Comparison of ENCODE assay signal across 8 cellular contexts in the genomic region with DNA sequence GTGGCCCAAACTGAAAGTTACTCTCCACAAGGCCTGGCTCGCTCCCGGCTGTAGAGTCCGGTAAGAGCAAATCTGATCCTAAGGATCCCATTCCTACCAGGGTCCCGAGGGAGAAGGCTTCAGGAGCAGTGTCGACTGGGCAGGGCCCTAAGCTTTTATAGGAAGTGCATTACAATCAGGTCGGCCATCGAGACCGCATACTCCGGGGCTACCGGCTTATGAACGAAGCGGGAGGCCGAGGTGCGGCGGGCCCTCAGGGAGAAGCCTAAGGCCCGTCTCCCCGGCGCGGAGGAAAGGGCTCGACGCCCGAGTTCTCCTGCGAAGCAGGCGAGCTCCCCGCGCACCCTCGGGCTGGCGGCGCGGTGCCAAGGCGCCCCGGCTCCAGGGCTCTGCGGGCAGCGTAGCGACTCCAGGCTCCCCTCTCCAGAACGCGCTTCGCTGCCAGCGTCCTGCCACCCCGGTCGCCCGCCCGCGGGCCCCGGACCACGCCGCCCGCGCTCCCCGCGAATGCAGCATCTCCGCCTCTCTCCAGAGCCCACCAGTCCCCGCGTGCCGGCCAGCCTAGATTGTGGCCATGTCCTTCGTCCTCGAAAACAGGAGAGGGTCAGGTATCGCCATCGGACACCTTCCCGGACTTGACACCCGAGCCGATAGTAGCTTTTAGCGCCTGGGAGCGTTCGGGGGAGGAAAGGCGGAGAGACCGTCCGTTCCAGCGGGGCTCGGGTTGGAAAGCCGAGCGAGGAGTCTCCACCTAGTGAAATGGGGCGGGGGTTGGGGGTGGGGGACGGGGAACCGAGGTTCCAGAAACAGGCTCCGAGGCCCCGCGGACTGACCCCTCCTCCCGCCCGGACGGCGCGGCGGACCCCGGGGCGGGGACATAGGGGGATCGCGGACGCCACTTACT. TPM values are rescaled to one million over a fixed set of nuclear protein-coding genes. Genes with fewer than 3 reads are reported as not detected.
A peak's percentile ranks its signal among the peaks of the same experiment; 100 is the strongest.
DNase-seq lines count a peak whose midpoint lies in the region; ATAC-seq and TF ChIP-seq lines count a peak whose summit lies in the region.

No MANE protein-coding gene starts in this region.

- peak overlapping the region; percentile 79 to 95 (median 84) for H3K4me3 Mint-ChIP-seq in CD4-positive, CD25-positive, alpha-beta regulatory T cell
- H3K4me3 Mint-ChIP-seq in stimulated activated naive CD8-positive, alpha-beta T cell treated with anti-CD3 and anti-CD28 coated beads, Interleukin-15, Interleukin-2, amounts not matched to agents 100 ng/mL and 50 ng/mL, for 24 hours = peak overlapping the region; percentile 77

- peak overlapping the region; percentile 57 for H3K4me3 ChIP-seq in CD4-positive, CD25-positive, alpha-beta regulatory T cell (ENCODE audit: low read depth, low read length)
- peak overlapping the region; percentile 95 for H3K4me3 ChIP-seq in lung

- no peak for ATAC-seq in CD4-positive, CD25-positive, alpha-beta regulatory T cell (ENCODE audit: low read depth in 2 of 2)
- no peak for ATAC-seq in lung (ENCODE audit: insufficient read depth, low FRiP score)
- ATAC-seq in GM21723 (IDR thresholded peaks at IDR 0.05; ENCODE audit: unreplicated experiment) = no peak

- no peak for TF ChIP-seq CTCF in lung (IDR thresholded peaks at IDR 0.05; ENCODE audit: control extremely low read depth, extremely low read depth)

- peaks cover 9 to 25% (median 16%) of the 10 kb centered on the region in 4 donors for H3K4me1 Mint-ChIP-seq in CD4-positive, CD25-positive, alpha-beta regulatory T cell
- peaks cover 22% of the 10 kb centered on the region for H3K4me1 Mint-ChIP-seq in stimulated activated naive CD8-positive, alpha-beta T cell treated with anti-CD3 and anti-CD28 coated beads, Interleukin-15, Interleukin-2, amounts not matched to agents 100 ng/mL and 50 ng/mL, for 24 hours (ENCODE audit: low read depth)

- H3K4me1 ChIP-seq in CD4-positive, CD25-positive, alpha-beta regulatory T cell (ENCODE audit: control insufficient read depth, insufficient read depth, low read length, poor library complexity, severe bottlenecking) = peaks cover 34% of the 10 kb centered on the region
- peaks cover 0 to 2% of the 10 kb centered on the region in 2 donors for H3K4me1 ChIP-seq in lung (ENCODE audit: control insufficient read depth in 2 of 2, insufficient read depth in 2 of 2, low read length in 2 of 2)

- H3K36me3 Mint-ChIP-seq in CD4-positive, CD25-positive, alpha-beta regulatory T cell = no peaks in the 10 kb centered on the region
- no peaks in the 10 kb centered on the region for H3K36me3 Mint-ChIP-seq in stimulated activated naive CD8-positive, alpha-beta T cell treated with anti-CD3 and anti-CD28 coated beads, Interleukin-15, Interleukin-2, amounts not matched to agents 100 ng/mL and 50 ng/mL, for 24 hours (ENCODE audit: low read depth)

- peaks cover 0 to 1% (median 0%) of the 10 kb centered on the region in 7 donors for H3K9me3 Mint-ChIP-seq in CD4-positive, CD25-positive, alpha-beta regulatory T cell
- no peaks in the 10 kb centered on the region for H3K9me3 Mint-ChIP-seq in stimulated activated naive CD8-positive, alpha-beta T cell treated with anti-CD3 and anti-CD28 coated beads, Interleukin-15, Interleukin-2, amounts not matched to agents 100 ng/mL and 50 ng/mL, for 24 hours

- H3K27ac Mint-ChIP-seq in CD4-positive, CD25-positive, alpha-beta regulatory T cell = no peak overlapping the region
- H3K27ac Mint-ChIP-seq in stimulated activated naive CD8-positive, alpha-beta T cell treated with anti-CD3 and anti-CD28 coated beads, Interleukin-15, Interleukin-2, amounts not matched to agents 100 ng/mL and 50 ng/mL, for 24 hours = no peak overlapping the region

- peak; percentile 4 to 21 (median 20) for DNase-seq in CD4-positive, CD25-positive, alpha-beta regulatory T cell
- DNase-seq in HuH-7 (ENCODE audit: low spot score) = peak; percentile 17
- peak; percentile 11 to 24 for DNase-seq in activated CD4-positive, alpha-beta T cell treated with anti-CD3 and anti-CD28 coated beads, Interleukin-2, amount 50 U/mL, for 48 hours
- DNase-seq in effector CD8-positive, alpha-beta T cell (lab: John Stamatoyannopoulos, UW) = peak; percentile 2
- peak; percentile 48 for DNase-seq in lung (ENCODE audit: low spot score)
- no peak for DNase-seq in KG1 (lab: John Stamatoyannopoulos, UW)

- H3K27ac ChIP-seq in CD4-positive, CD25-positive, alpha-beta regulatory T cell (ENCODE audit: insufficient read depth, low read length, poor library complexity, severe bottlenecking) = no peak overlapping the region
- peak overlapping the region; percentile 69 to 92 for H3K27ac ChIP-seq in lung (ENCODE audit: low read depth in 1 of 2, low read length in 1 of 2)

- no peaks in the 10 kb centered on the region for H3K36me3 ChIP-seq in CD4-positive, CD25-positive, alpha-beta regulatory T cell (ENCODE audit: control insufficient read depth, insufficient read depth, low read length)
- no peaks in the 10 kb centered on the region for H3K36me3 ChIP-seq in lung (ENCODE audit: control insufficient read depth in 2 of 2, insufficient read depth in 2 of 2, low read length in 2 of 2)

- no peaks in the 10 kb centered on the region for H3K9me3 ChIP-seq in CD4-positive, CD25-positive, alpha-beta regulatory T cell (ENCODE audit: control insufficient read depth in 2 of 2, low read length in 2 of 2)
- no peaks in the 10 kb centered on the region for H3K9me3 ChIP-seq in lung (ENCODE audit: control insufficient read depth in 2 of 2, insufficient read depth in 1 of 2, low read length in 1 of 2)

- H3K27me3 ChIP-seq in CD4-positive, CD25-positive, alpha-beta regulatory T cell (ENCODE audit: control insufficient read depth, insufficient read depth, low read length) = peaks cover 34% of the 10 kb centered on the region
- no peaks in the 10 kb centered on the region for H3K27me3 ChIP-seq in lung (ENCODE audit: control insufficient read depth, insufficient read depth)

- peaks cover 55% of the 10 kb centered on the region for H3K27me3 Mint-ChIP-seq in CD4-positive, CD25-positive, alpha-beta regulatory T cell
- H3K27me3 Mint-ChIP-seq in stimulated activated naive CD8-positive, alpha-beta T cell treated with anti-CD3 and anti-CD28 coated beads, Interleukin-15, Interleukin-2, amounts not matched to agents 100 ng/mL and 50 ng/mL, for 24 hours = peaks cover 43% of the 10 kb centered on the region

- 2 to 4% methylated on average over 72 to 89 of the region's 89 CpGs for WGBS in lung, 2 donors

RNA-seq across cellular contexts. Expression of a gene that starts 1.3 kb away (rescaled TPM):
- total RNA-seq in CD4-positive, CD25-positive, alpha-beta regulatory T cell = 0.49 TPM
- polyA plus RNA-seq in CD4-positive, CD25-positive, alpha-beta regulatory T cell = under 1 TPM in 2 of 4 donors, not detected in 2; 0.20 to 0.27 TPM
- total RNA-seq in lung = 10 to 100 TPM; 38.3 to 43.8 TPM
- polyA plus RNA-seq in lung = 10 to 100 TPM; 15.7 to 19.8 TPM

RNA-seq across cellular contexts. Expression of a gene that starts 33.7 kb away (rescaled TPM):
- total RNA-seq in CD4-positive, CD25-positive, alpha-beta regulatory T cell = 235 TPM
- polyA plus RNA-seq in CD4-positive, CD25-positive, alpha-beta regulatory T cell = 10 to 100 TPM; 25.7 to 43.1 (median 31.9) TPM
- total RNA-seq in lung = 100 to 1,000 TPM in 1 of 2 donors, 10 to 100 TPM in 1; 63.9 to 256 TPM
- polyA plus RNA-seq in lung = 100 to 1,000 TPM in 1 of 2 donors, 10 to 100 TPM in 1; 58.8 to 119 TPM

Comparison
In these comparisons a context has a peak if more than half of its experiments do, and no peak if none do; other contexts are left out.
1. RNA of a gene that starts 1.3 kb away (total RNA-seq): 38.3 to 43.8 TPM in lung; 0.49 TPM in CD4-positive, CD25-positive, alpha-beta regulatory T cell (single experiment); every median in the first group is over 10 times any median in the second.